14 cellular contexts compared by ENCODE assay signal in the genomic region with DNA sequence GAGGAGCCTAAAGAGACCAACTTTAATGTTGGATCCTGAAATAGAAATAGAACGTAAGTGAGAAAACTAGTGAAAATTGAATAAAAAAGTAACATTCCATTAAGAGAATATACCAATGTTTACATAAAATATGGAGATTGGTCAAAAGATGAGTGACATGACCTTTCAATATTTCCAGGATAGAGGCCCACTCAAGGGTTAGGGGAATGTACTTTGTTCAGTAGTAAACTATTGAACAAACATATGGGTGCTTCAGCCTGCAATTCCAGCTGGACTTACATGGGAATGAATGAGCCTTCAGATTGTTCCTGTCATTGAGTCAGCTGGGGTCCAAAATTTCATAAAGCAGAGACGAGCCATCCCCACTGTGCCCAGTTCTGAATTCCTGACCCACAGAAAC.
DNase-seq lines count a peak whose midpoint lies in the region; ATAC-seq and TF ChIP-seq lines count a peak whose summit lies in the region.
"Had no signal": no experiment of that assay in that cellular context is flagged by ENCODE, and none has a peak within 500 bp of the region (broad histone marks: within the 10 kb centered on the region; RNA-seq: fewer than 3 reads in every experiment).

No MANE protein-coding gene starts in this region.

- H3K4me3 Mint-ChIP-seq in Calu3 (ENCODE audit: low read depth, unreplicated experiment) (no peak overlapping the region), neural progenitor cell (no peak overlapping the region)

- H2AFZ ChIP-seq in SK-N-SH (ENCODE audit: low read depth) (peak overlapping the region; percentile 54; the same call in 1 of the 2 replicates), OCI-LY7 (ENCODE audit: low read length) (peak overlapping the region; percentile 99; the same call in 1 of the 2 replicates), parathyroid adenoma (peak overlapping the region; percentile 14), neural progenitor cell (replicated peaks) (no peak overlapping the region)

- no peak overlapping the region for H3K27ac ChIP-seq in SK-N-SH (ENCODE audit: low read depth in 2 of 2, low read length in 1 of 2)
- H3K27ac ChIP-seq in OCI-LY7 (ENCODE audit: low read depth, low read length, poor library complexity, severe bottlenecking): no peak overlapping the region
- no peak overlapping the region for H3K27ac ChIP-seq in parathyroid adenoma
- no peak overlapping the region for H3K27ac ChIP-seq in neural progenitor cell

- CTCF ChIA-PET in SK-N-SH (lab: Yijun Ruan, JAX): interaction anchor here (1.5 kb wide), 1 partner anchor 69 kb away, joined by 4 read pairs; no protein-coding TSS in a partner anchor
- CTCF ChIA-PET in Calu3 (lab: Charles Lee): no interaction called here
- CTCF ChIA-PET in OCI-LY7 (lab: Charles Lee; ENCODE audit: unreplicated experiment): no interaction called here

- H3K4me2 ChIP-seq in SK-N-SH (no peak overlapping the region), OCI-LY7 (ENCODE audit: low read length) (no peak overlapping the region), parathyroid adenoma (ENCODE audit: low read length) (no peak overlapping the region), neural progenitor cell (no peak overlapping the region)

- no peak overlapping the region for H3K4me3 ChIP-seq in SK-N-SH (ENCODE audit: low read depth in 2 of 2, low read length in 1 of 2)
- no peak overlapping the region for H3K4me3 ChIP-seq in OCI-LY7 (ENCODE audit: low read depth, low read length, poor library complexity, severe bottlenecking)
- H3K4me3 ChIP-seq in parathyroid adenoma (ENCODE audit: low read depth, low read length): no peak overlapping the region
- no peak overlapping the region for H3K4me3 ChIP-seq in neural progenitor cell
- H3K4me3 ChIP-seq: BLaER1 treated with 17β-estradiol and CSF1 and Interleukin-3, amounts not matched to agents 10 nM and 100 nM; GM12878; HAP-1 had no signal

- peaks cover 23% of the 10 kb centered on the region for H3K79me2 ChIP-seq in SK-N-SH (ENCODE audit: insufficient read depth)
- peaks cover 10% of the 10 kb centered on the region; the same call in 1 of the 2 replicates for H3K79me2 ChIP-seq in OCI-LY7 (ENCODE audit: insufficient read depth, low read depth, low read length)
- H3K79me2 ChIP-seq in parathyroid adenoma: no peaks in the 10 kb centered on the region
- peaks cover 13% of the 10 kb centered on the region for H3K79me2 ChIP-seq in neural progenitor cell (ENCODE audit: low read depth)

- POLR2A ChIA-PET in SK-N-SH (lab: Yijun Ruan, JAX): no interaction called here
- POLR2A ChIA-PET in OCI-LY7 (lab: Charles Lee): interaction anchor here (0.6 kb wide), 1 partner anchor 187 kb away, joined by 3 read pairs; no protein-coding TSS in a partner anchor

- peaks cover 22% of the 10 kb centered on the region for H3K4me1 Mint-ChIP-seq in Calu3 (ENCODE audit: low read depth, unreplicated experiment)
- peaks cover 8% of the 10 kb centered on the region for H3K4me1 Mint-ChIP-seq in neural progenitor cell

- no peaks in the 10 kb centered on the region for H3K27me3 Mint-ChIP-seq in Calu3 (ENCODE audit: unreplicated experiment)
- H3K27me3 Mint-ChIP-seq in neural progenitor cell (ENCODE audit: insufficient read depth, low read depth): peaks cover 6% of the 10 kb centered on the region

- ATAC-seq in SK-N-SH treated with all-trans-retinoic acid at 6 μM for 48 hours (no peak), HG02870 (IDR thresholded peaks at IDR 0.05; ENCODE audit: unreplicated experiment) (no peak)
- ATAC-seq: GM12878 had no signal

- no peak for TF ChIP-seq RAD21 in SK-N-SH (IDR thresholded peaks at IDR 0.05; ENCODE audit: low read length)

- H3K27me3 ChIP-seq in SK-N-SH (ENCODE audit: insufficient read depth): no peaks in the 10 kb centered on the region
- no peaks in the 10 kb centered on the region for H3K27me3 ChIP-seq in parathyroid adenoma (ENCODE audit: control insufficient read depth, insufficient read depth, low read length)
- H3K27me3 ChIP-seq in neural progenitor cell: peaks cover 9% of the 10 kb centered on the region
- H3K27me3 ChIP-seq: BLaER1 treated with 17β-estradiol and CSF1 and Interleukin-3, amounts not matched to agents 10 nM and 100 nM had no signal

- H4K20me1 ChIP-seq in SK-N-SH (ENCODE audit: insufficient read depth): no peaks in the 10 kb centered on the region
- no peaks in the 10 kb centered on the region for H4K20me1 ChIP-seq in OCI-LY7 (ENCODE audit: insufficient read depth, low read length)
- H4K20me1 ChIP-seq in neural progenitor cell (ENCODE audit: low read depth): no peaks in the 10 kb centered on the region

- H3K9me3 Mint-ChIP-seq in Calu3 (ENCODE audit: low read depth, unreplicated experiment) (peaks cover 2% of the 10 kb centered on the region), neural progenitor cell (peaks cover 22% of the 10 kb centered on the region)

- H3K4me1 ChIP-seq in SK-N-SH (ENCODE audit: control insufficient read depth in 1 of 2, insufficient read depth in 2 of 2, low read depth in 1 of 2, low read length in 1 of 2): peaks cover 0 to 4% of the 10 kb centered on the region in 2 experiments; a peak in 2 of 4 replicates
- peaks cover 10% of the 10 kb centered on the region for H3K4me1 ChIP-seq in OCI-LY7 (ENCODE audit: insufficient read depth, low read length, poor library complexity, severe bottlenecking)
- H3K4me1 ChIP-seq in parathyroid adenoma: no peaks in the 10 kb centered on the region
- no peaks in the 10 kb centered on the region for H3K4me1 ChIP-seq in neural progenitor cell

- peaks cover 14% of the 10 kb centered on the region for H3K36me3 Mint-ChIP-seq in Calu3 (ENCODE audit: insufficient read depth, unreplicated experiment)
- no peaks in the 10 kb centered on the region for H3K36me3 Mint-ChIP-seq in neural progenitor cell

- no peak for TF ChIP-seq EP300 in SK-N-SH (IDR thresholded peaks at IDR 0.05; ENCODE audit: borderline replicate concordance in 1 of 2, low read depth in 1 of 2, low read length in 1 of 2)

- intact Hi-C loops in Calu3 (cut with micrococcal nuclease; ENCODE audit: unreplicated experiment): loop anchor here (10.0 kb wide), 1 partner anchor 528 kb away; the partner anchor contains the start of genes NR2F1 and NR2F1-AS1
- intact Hi-C loops in OCI-LY7 (cut with micrococcal nuclease; ENCODE audit: unreplicated experiment): no loop called here

- H3K9ac ChIP-seq in SK-N-SH (no peak overlapping the region), parathyroid adenoma (no peak overlapping the region), neural progenitor cell (no peak overlapping the region)
- H3K9ac ChIP-seq: BLaER1 treated with 17β-estradiol and CSF1 and Interleukin-3, amounts not matched to agents 10 nM and 100 nM had no signal

- H3K9me3 ChIP-seq in SK-N-SH (no peaks in the 10 kb centered on the region), OCI-LY7 (ENCODE audit: low read length) (peaks cover 24% of the 10 kb centered on the region), parathyroid adenoma (ENCODE audit: control insufficient read depth, low read length) (no peaks in the 10 kb centered on the region), neural progenitor cell (ENCODE audit: low read depth) (no peaks in the 10 kb centered on the region)

- H3K27ac Mint-ChIP-seq in Calu3 (ENCODE audit: unreplicated experiment) (peak overlapping the region; percentile 14), neural progenitor cell (no peak overlapping the region)

- TF ChIP-seq CTCF in SK-N-SH (IDR thresholded peaks at IDR 0.05) (no peak), Calu3 (IDR thresholded peaks at IDR 0.05; ENCODE audit: unreplicated experiment) (no peak), OCI-LY7 (conservative IDR thresholded peaks at IDR 0.05; ENCODE audit: low read length) (no peak), parathyroid adenoma (IDR thresholded peaks at IDR 0.05) (no peak), neural progenitor cell (IDR thresholded peaks at IDR 0.05) (no peak)

- 92% methylated on average over 2 of the region's 2 CpGs for WGBS in SK-N-SH (ENCODE audit: low lambda C conversion rate)

- H3F3A ChIP-seq in SK-N-SH (replicated peaks; ENCODE audit: insufficient read depth) (no peaks in the 10 kb centered on the region), neural progenitor cell (ENCODE audit: low read depth) (peaks cover 12% of the 10 kb centered on the region)

- H3K36me3 ChIP-seq in SK-N-SH (replicated peaks in 1 of 2; ENCODE audit: control insufficient read depth in 1 of 2, insufficient read depth in 2 of 2, low read length in 1 of 2) (no peaks in the 10 kb centered on the region), OCI-LY7 (ENCODE audit: insufficient read depth, low read length) (no peaks in the 10 kb centered on the region; the same call in 1 of the 2 replicates), parathyroid adenoma (ENCODE audit: control insufficient read depth, insufficient read depth, low read length) (no peaks in the 10 kb centered on the region), neural progenitor cell (no peaks in the 10 kb centered on the region)
- H3K36me3 ChIP-seq: HAP-1 had no signal

- no peak for DNase-seq in SK-N-SH
- DNase-seq in Calu3: no peak
- no peak for DNase-seq in OCI-LY7 (ENCODE audit: low spot score)
- no peak for DNase-seq in neural progenitor cell (ENCODE audit: low spot score)
- no peak for DNase-seq in activated effector memory CD4-positive, alpha-beta T cell treated with anti-CD3 and anti-CD28 coated beads, Interleukin-2, amount 50 U/mL, for 16 hours
- DNase-seq: 8988T; AML-193; CD4-positive, alpha-beta T cell had no signal

- H3K9me2 ChIP-seq in SK-N-SH (no peaks in the 10 kb centered on the region), OCI-LY7 (ENCODE audit: insufficient read depth, low read length) (no peaks in the 10 kb centered on the region)

- BruUV-seq in Calu3 (replicated peaks; lab: Mats Ljungman, UMichigan): no TSS peak
- BruUV-seq in OCI-LY7 (replicated peaks; lab: Mats Ljungman, UMichigan): no TSS peak

TF ChIP-seq in SK-N-SH, 30 proteins besides CTCF, POLR2A, EP300 and RAD21 (continues in another document):
- TF ChIP-seq, protein P1, sequence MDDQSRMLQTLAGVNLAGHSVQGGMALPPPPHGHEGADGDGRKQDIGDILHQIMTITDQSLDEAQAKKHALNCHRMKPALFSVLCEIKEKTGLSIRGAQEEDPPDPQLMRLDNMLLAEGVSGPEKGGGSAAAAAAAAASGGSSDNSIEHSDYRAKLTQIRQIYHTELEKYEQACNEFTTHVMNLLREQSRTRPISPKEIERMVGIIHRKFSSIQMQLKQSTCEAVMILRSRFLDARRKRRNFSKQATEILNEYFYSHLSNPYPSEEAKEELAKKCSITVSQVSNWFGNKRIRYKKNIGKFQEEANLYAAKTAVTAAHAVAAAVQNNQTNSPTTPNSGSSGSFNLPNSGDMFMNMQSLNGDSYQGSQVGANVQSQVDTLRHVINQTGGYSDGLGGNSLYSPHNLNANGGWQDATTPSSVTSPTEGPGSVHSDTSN (IDR thresholded peaks at IDR 0.05): no peak

TF ChIP-seq in SK-N-SH treated with all-trans-retinoic acid at 6 μM for 48 hours, 23 proteins besides CTCF, POLR2A, EP300 and RAD21 (continues in another document):
- no peak for TF ChIP-seq RARB (CRISPR knock-in tag; IDR thresholded peaks at IDR 0.05)
